In genomic region chr3:124611520-124611919, GRCh38 we compare ENCODE assay signal across 22 cellular contexts.
DNase-seq lines count a peak whose midpoint lies in the region; ATAC-seq, FAIRE-seq and TF ChIP-seq lines count a peak whose summit lies in the region.
"Had no signal": no experiment of that assay in that cellular context is flagged by ENCODE, and none has a peak within 500 bp of the region (broad histone marks: within the 10 kb centered on the region; RNA-seq: fewer than 3 reads in every experiment).

No MANE protein-coding gene starts in this region.

- in situ Hi-C loops in IMR-90 (cut with MboI; ENCODE audit: low sequenced_read_pairs) = no loop called here
- in situ Hi-C loops in transverse colon (cut with MboI; ENCODE audit: low pct_ligation_motif_present in 1 of 4, low pct_unique_long_range_greater_than_20kb in 1 of 4, low sequenced_read_pairs in 3 of 4) = no loop called here

- CTCF ChIA-PET in IMR-90 (lab: Yijun Ruan, JAX) = no interaction called here

- no TSS peak for BruUV-seq in IMR-90 (replicated peaks; lab: Mats Ljungman, UMichigan)

- DNase-seq in IMR-90 (no peak), bronchial epithelial cell (ENCODE audit: low read depth) (no peak), right lobe of liver (no peak), transverse colon (peak; percentile 72), sigmoid colon (no peak), amygdala (lab: John Stamatoyannopoulos, UW) (no peak)
- DNase-seq: EL, GF-D8, MM.1S, NCI-H1105, NCI-H146, NCI-H2029 treated with DMSO at 0.1 percent for 48 hours, NCI-H226, NCI-H524, NCI-H774, SIG-M5 had no signal

- H2BK15ac ChIP-seq in IMR-90 (ENCODE audit: low read depth, low read length) = no peak overlapping the region

- H3K27me3 ChIP-seq in IMR-90 (ENCODE audit: control insufficient read depth, insufficient read depth, low read length) (peaks cover 25% of the 10 kb centered on the region), bronchial epithelial cell (ENCODE audit: control insufficient read depth, insufficient read depth, low read length) (peaks cover 11% of the 10 kb centered on the region), right lobe of liver (no peaks in the 10 kb centered on the region), transverse colon (no peaks in the 10 kb centered on the region), sigmoid colon (no peaks in the 10 kb centered on the region)

- H4K91ac ChIP-seq in IMR-90 (ENCODE audit: insufficient read depth, low read depth, low read length) = no peak overlapping the region

- no peak overlapping the region for H2BK120ac ChIP-seq in IMR-90 (ENCODE audit: low read depth, low read length)

- no peaks in the 10 kb centered on the region for H3K9me1 ChIP-seq in IMR-90 (ENCODE audit: insufficient read depth, low read length)

- H2BK5ac ChIP-seq in IMR-90 (ENCODE audit: low read depth, low read length, poor library complexity, severe bottlenecking) = no peak overlapping the region

- H3K4me1 ChIP-seq in IMR-90 (ENCODE audit: control insufficient read depth, insufficient read depth, low read length) (peaks cover 2% of the 10 kb centered on the region; the same call in 1 of the 2 replicates), right lobe of liver (peaks cover 0 to 44% (median 12%) of the 10 kb centered on the region in 4 donors), transverse colon (peaks cover 9 to 38% (median 18%) of the 10 kb centered on the region in 4 donors), sigmoid colon (no peaks in the 10 kb centered on the region)

- no peak overlapping the region for H4K5ac ChIP-seq in IMR-90 (ENCODE audit: low read depth, low read length)

- H3K56ac ChIP-seq in IMR-90 (ENCODE audit: extremely low read depth, insufficient read depth, low read length) = no peak overlapping the region

- no peak overlapping the region for H3K18ac ChIP-seq in IMR-90 (ENCODE audit: low read depth, low read length)

- no peak overlapping the region for H2BK20ac ChIP-seq in IMR-90 (ENCODE audit: low read depth, low read length)

- no peak for TF ChIP-seq EP300 in transverse colon (IDR thresholded peaks at IDR 0.05; ENCODE audit: low read depth)
- TF ChIP-seq EP300 in sigmoid colon (IDR thresholded peaks at IDR 0.05) = no peak

- H2AK9ac ChIP-seq in IMR-90 (replicated peaks; ENCODE audit: low read depth, low read length, poor library complexity) = no peak overlapping the region

- no peak overlapping the region for H3K23ac ChIP-seq in IMR-90 (ENCODE audit: low read depth, low read length)

- no peaks in the 10 kb centered on the region for H3K79me1 ChIP-seq in IMR-90 (ENCODE audit: low read depth in 1 of 2, low read length in 2 of 2)

- H3K4me2 ChIP-seq in IMR-90 (ENCODE audit: low read depth, low read length) = no peak overlapping the region
- H3K4me2 ChIP-seq: A549 had no signal

- H3K36me3 ChIP-seq in IMR-90 (ENCODE audit: control insufficient read depth, insufficient read depth, low read length) = no peaks in the 10 kb centered on the region
- no peaks in the 10 kb centered on the region for H3K36me3 ChIP-seq in bronchial epithelial cell (ENCODE audit: control insufficient read depth, insufficient read depth, low read length)
- H3K36me3 ChIP-seq in right lobe of liver = no peaks in the 10 kb centered on the region
- H3K36me3 ChIP-seq in transverse colon = no peaks in the 10 kb centered on the region
- no peaks in the 10 kb centered on the region for H3K36me3 ChIP-seq in sigmoid colon

- ATAC-seq in IMR-90 (ENCODE audit: low read depth) = no peak
- peak; percentile 55 to 65 (median 61) for ATAC-seq in right lobe of liver
- ATAC-seq in GM18520 (IDR thresholded peaks at IDR 0.05; ENCODE audit: unreplicated experiment) = no peak
- ATAC-seq: A549, HCT116, K562, Panc1 had no signal

- H2AFZ ChIP-seq in IMR-90 (replicated peaks; ENCODE audit: low read length, poor library complexity) = no peak overlapping the region

- no peak overlapping the region for H4K8ac ChIP-seq in IMR-90 (ENCODE audit: low read depth in 2 of 2, low read length in 2 of 2)

- no peak overlapping the region for H3K14ac ChIP-seq in IMR-90 (replicated peaks; ENCODE audit: low read depth, low read length)

- 71% methylated on average over 3 of the region's 4 CpGs; no CpG with 5 or more reads in 1 of the 2 experiments for WGBS in IMR-90 (ENCODE audit: extremely low coverage in 2 of 2, insufficient read length in 1 of 2), 2 experiments
- 41% methylated on average over 4 of the region's 4 CpGs for WGBS in right lobe of liver (ENCODE audit: insufficient coverage, low coverage, low lambda C conversion rate, missing lambda C conversion rate)
- WGBS in transverse colon (ENCODE audit: low coverage in 1 of 2), 2 donors = 43 to 47% methylated on average over 3 to 4 of the region's 4 CpGs
- WGBS in sigmoid colon, 2 donors = 11 to 40% methylated on average over 4 of the region's 4 CpGs

- intact Hi-C loops in IMR-90 (cut with micrococcal nuclease) = no loop called here
- intact Hi-C loops in right lobe of liver (cut with DNase I) = no loop called here
- intact Hi-C loops in transverse colon (cut with DNase I; ENCODE audit: low total_unique reads) = no loop called here
- intact Hi-C loops in sigmoid colon (cut with DNase I) = no loop called here

- no peak overlapping the region for H3K4ac ChIP-seq in IMR-90 (ENCODE audit: low read depth, low read length)

- TF ChIP-seq CTCF in IMR-90 (conservative IDR thresholded peaks at IDR 0.05; ENCODE audit: low read depth, low read length) (no peak), bronchial epithelial cell (IDR thresholded peaks at IDR 0.05; ENCODE audit: insufficient read depth, low read length, severe bottlenecking) (no peak), right lobe of liver (IDR thresholded peaks at IDR 0.05) (no peak), transverse colon (IDR thresholded peaks at IDR 0.05) (no peak), sigmoid colon (IDR thresholded peaks at IDR 0.05) (no peak)

- H3K27ac ChIP-seq in IMR-90 (ENCODE audit: insufficient read depth, low read length) (no peak overlapping the region), right lobe of liver (no peak overlapping the region), transverse colon (peak overlapping the region; percentile 56 to 73 (median 65)), sigmoid colon (no peak overlapping the region)
- H3K27ac ChIP-seq: A549 had no signal

- no peaks in the 10 kb centered on the region for H3K9me3 ChIP-seq in IMR-90 (ENCODE audit: control insufficient read depth, insufficient read depth, low read length)
- no peaks in the 10 kb centered on the region for H3K9me3 ChIP-seq in right lobe of liver
- H3K9me3 ChIP-seq in transverse colon = no peaks in the 10 kb centered on the region
- no peaks in the 10 kb centered on the region for H3K9me3 ChIP-seq in sigmoid colon
- H3K9me3 ChIP-seq: A549 had no signal

- H2AK5ac ChIP-seq in IMR-90 (ENCODE audit: low read depth, low read length) = no peak overlapping the region

- no peak overlapping the region for H3K9ac ChIP-seq in IMR-90 (ENCODE audit: low read depth, low read length)

- H3K4me3 ChIP-seq in IMR-90 (ENCODE audit: insufficient read depth, low read depth, low read length) (no peak overlapping the region), bronchial epithelial cell (ENCODE audit: low read depth, low read length) (no peak overlapping the region), right lobe of liver (no peak overlapping the region), transverse colon (no peak overlapping the region), sigmoid colon (no peak overlapping the region)
- H3K4me3 ChIP-seq: A549, K562 had no signal

- TF ChIP-seq RAD21 in IMR-90 (IDR thresholded peaks at IDR 0.05; ENCODE audit: low read length) = no peak

- no peaks in the 10 kb centered on the region for H4K20me1 ChIP-seq in IMR-90 (ENCODE audit: insufficient read depth, low read length)

- TF ChIP-seq POLR2A in IMR-90 (IDR thresholded peaks at IDR 0.05; ENCODE audit: low read depth, low read length) (no peak), right lobe of liver (IDR thresholded peaks at IDR 0.05) (no peak), transverse colon (IDR thresholded peaks at IDR 0.05) (peak; percentile 28), sigmoid colon (IDR thresholded peaks at IDR 0.05) (no peak)

- POLR2A ChIA-PET in IMR-90 (lab: Charles Lee; ENCODE audit: unreplicated experiment) = interaction anchor here (0.6 kb wide), 1 partner anchor 16 kb away, joined by 8 read pairs; no protein-coding TSS in a partner anchor

- FAIRE-seq in bronchial epithelial cell (lab: Jason Lieb, UNC) = peak; percentile 18
- FAIRE-seq: A549, H1, K562 had no signal

- dilution Hi-C loops in IMR-90 (cut with HindIII; ENCODE audit: low sequenced_read_pairs, unreplicated experiment) = no loop called here

TF ChIP-seq in IMR-90, 13 proteins besides CTCF, POLR2A, EP300 and RAD21:
- 0 out of 2 replicates have a peak, but pooled peaks have one; percentile 8 for TF ChIP-seq CEBPB (IDR thresholded peaks at IDR 0.05; ENCODE audit: low read depth, low read length)
- no peak for TF ChIP-seq RFX5 (IDR thresholded peaks at IDR 0.05; ENCODE audit: low read depth, low read length)

Comparison
In these comparisons a context has a peak if more than half of its experiments do, and no peak if none do; other contexts are left out.
1. ATAC-seq: peak in right lobe of liver (4 of 4); none in IMR-90 (single experiment) and GM18520 (single experiment).
2. H3K27ac ChIP-seq: peak in transverse colon (4 of 4); none in IMR-90 (single experiment), right lobe of liver (0 of 3) and sigmoid colon (0 of 4).